18 cellular contexts compared by ENCODE assay signal in genomic region chr7:134671670-134672069, GRCh38. TPM values are rescaled to one million over a fixed set of nuclear protein-coding genes. Genes with fewer than 3 reads are reported as not detected.
DNase-seq lines count a peak whose midpoint lies in the region; ATAC-seq, FAIRE-seq and TF ChIP-seq lines count a peak whose summit lies in the region.
"Had no signal": no experiment of that assay in that cellular context is flagged by ENCODE, and none has a peak within 500 bp of the region (broad histone marks: within the 10 kb centered on the region; RNA-seq: fewer than 3 reads in every experiment).

No MANE protein-coding gene starts in this region.

- no peak for TF ChIP-seq CTCF in DOHH2 (IDR thresholded peaks at IDR 0.05; ENCODE audit: low read depth, low read length, poor library complexity, severe bottlenecking)
- TF ChIP-seq CTCF in astrocyte (IDR thresholded peaks at IDR 0.05; ENCODE audit: insufficient read depth, low read depth, low read length): no peak
- no peak for TF ChIP-seq CTCF in retinal pigment epithelial cell (conservative IDR thresholded peaks at IDR 0.05; ENCODE audit: low read depth, low read length)

- no peak overlapping the region for H3K9ac ChIP-seq in astrocyte (ENCODE audit: low read length)

- H2AFZ ChIP-seq in astrocyte (ENCODE audit: low read depth, low read length): no peak overlapping the region

- H3K9me3 ChIP-seq in DOHH2 (ENCODE audit: control insufficient read depth, insufficient read depth, low read length): peaks cover 7% of the 10 kb centered on the region; the same call in 1 of the 2 replicates
- H3K9me3 ChIP-seq in astrocyte (ENCODE audit: insufficient read depth, low read depth, low read length): no peaks in the 10 kb centered on the region

- peaks cover 8% of the 10 kb centered on the region for H3K9me3 Mint-ChIP-seq in activated T-cell treated with anti-CD3 and anti-CD28 coated beads, Interleukin-2, amount 50 U/mL, for 24 hours
- no peaks in the 10 kb centered on the region for H3K9me3 Mint-ChIP-seq in activated T-cell treated with anti-CD3 and anti-CD28 coated beads, Interleukin-2, amount 50 U/mL, for 4 hours
- H3K9me3 Mint-ChIP-seq in astrocyte (ENCODE audit: unreplicated experiment): peaks cover 3% of the 10 kb centered on the region

- no peaks in the 10 kb centered on the region for H3K27me3 Mint-ChIP-seq in activated T-cell treated with anti-CD3 and anti-CD28 coated beads, Interleukin-2, amount 50 U/mL, for 24 hours
- no peaks in the 10 kb centered on the region for H3K27me3 Mint-ChIP-seq in activated T-cell treated with anti-CD3 and anti-CD28 coated beads, Interleukin-2, amount 50 U/mL, for 4 hours (ENCODE audit: low read depth)
- H3K27me3 Mint-ChIP-seq in astrocyte (ENCODE audit: low read depth, unreplicated experiment): no peaks in the 10 kb centered on the region

- no peaks in the 10 kb centered on the region for H3K27me3 ChIP-seq in DOHH2 (ENCODE audit: control insufficient read depth, low read length)
- H3K27me3 ChIP-seq in astrocyte (ENCODE audit: insufficient read depth, low read length): no peaks in the 10 kb centered on the region

- no peaks in the 10 kb centered on the region for H3K36me3 ChIP-seq in DOHH2 (ENCODE audit: control insufficient read depth, low read length)
- peaks cover under 1% of the 10 kb centered on the region for H3K36me3 ChIP-seq in astrocyte (ENCODE audit: insufficient read depth, low read length)

- H3K4me2 ChIP-seq in DOHH2 (ENCODE audit: low read length) (peak overlapping the region; percentile 58), astrocyte (ENCODE audit: low read length) (no peak overlapping the region)

- H3K79me2 ChIP-seq in DOHH2 (ENCODE audit: control insufficient read depth, low read length) (peaks cover 7% of the 10 kb centered on the region; the same call in 1 of the 2 replicates), astrocyte (ENCODE audit: insufficient read depth, low read length) (peaks cover 17% of the 10 kb centered on the region)

- no peaks in the 10 kb centered on the region for H3K9me2 ChIP-seq in DOHH2 (replicated peaks; ENCODE audit: control insufficient read depth, low read length)

- no peak for DNase-seq in activated T-cell treated with anti-CD3 and anti-CD28 coated beads, Interleukin-2, amount 50 U/mL, for 24 hours
- no peak for DNase-seq in activated T-cell treated with anti-CD3 and anti-CD28 coated beads, Interleukin-2, amount 50 U/mL, for 4 hours
- DNase-seq in astrocyte (ENCODE audit: low read depth): no peak
- peak; percentile 66 for DNase-seq in retinal pigment epithelial cell (ENCODE audit: low read depth)
- DNase-seq in SHP77 (lab: John Stamatoyannopoulos, UW): no peak
- no peak for DNase-seq in NCI-H2081 treated with DMSO at 0.1 percent for 48 hours (lab: John Stamatoyannopoulos, UW)
- DNase-seq: 8988T, C1 segment of cervical spinal cord, H9, KBM-7, NCI-H1436, NCI-H2081, NCI-H510A had no signal

- peak overlapping the region; percentile 15 for H3K27ac Mint-ChIP-seq in activated T-cell treated with anti-CD3 and anti-CD28 coated beads, Interleukin-2, amount 50 U/mL, for 24 hours
- no peak overlapping the region for H3K27ac Mint-ChIP-seq in astrocyte (ENCODE audit: unreplicated experiment)

- H3K4me1 ChIP-seq in DOHH2 (ENCODE audit: control insufficient read depth, low read length) (peaks cover 48% of the 10 kb centered on the region), astrocyte (ENCODE audit: insufficient read depth, low read length) (peaks cover 17% of the 10 kb centered on the region)

- H3K4me3 ChIP-seq in DOHH2 (ENCODE audit: low read length) (peak overlapping the region; percentile 27), astrocyte (ENCODE audit: insufficient read depth, low read depth, low read length) (no peak overlapping the region), retinal pigment epithelial cell (ENCODE audit: low read length) (no peak overlapping the region)
- H3K4me3 ChIP-seq: SK-N-MC had no signal

- H3F3A ChIP-seq in DOHH2 (ENCODE audit: control insufficient read depth, insufficient read depth): 0 out of 2 replicates have a peak, but pooled peaks cover 4% of the 10 kb centered on the region

- no peaks in the 10 kb centered on the region for H4K20me1 ChIP-seq in DOHH2 (ENCODE audit: control insufficient read depth, insufficient read depth, low read depth, low read length)
- H4K20me1 ChIP-seq in astrocyte (ENCODE audit: insufficient read depth, low read length): no peaks in the 10 kb centered on the region

- no peak overlapping the region for H3K4me3 Mint-ChIP-seq in activated T-cell treated with anti-CD3 and anti-CD28 coated beads, Interleukin-2, amount 50 U/mL, for 24 hours
- H3K4me3 Mint-ChIP-seq in activated T-cell treated with anti-CD3 and anti-CD28 coated beads, Interleukin-2, amount 50 U/mL, for 4 hours: no peak overlapping the region
- no peak overlapping the region for H3K4me3 Mint-ChIP-seq in astrocyte (ENCODE audit: unreplicated experiment)
- H3K4me3 Mint-ChIP-seq: H9 had no signal

- H3K4me1 Mint-ChIP-seq in activated T-cell treated with anti-CD3 and anti-CD28 coated beads, Interleukin-2, amount 50 U/mL, for 24 hours (ENCODE audit: low read depth): peaks cover 59% of the 10 kb centered on the region
- H3K4me1 Mint-ChIP-seq in activated T-cell treated with anti-CD3 and anti-CD28 coated beads, Interleukin-2, amount 50 U/mL, for 4 hours (ENCODE audit: low read depth): peaks cover 56% of the 10 kb centered on the region
- H3K4me1 Mint-ChIP-seq in astrocyte (ENCODE audit: low read depth, unreplicated experiment): peaks cover 21% of the 10 kb centered on the region

- H3K36me3 Mint-ChIP-seq in activated T-cell treated with anti-CD3 and anti-CD28 coated beads, Interleukin-2, amount 50 U/mL, for 24 hours (ENCODE audit: low read depth): peaks cover 36% of the 10 kb centered on the region
- peaks cover 15% of the 10 kb centered on the region for H3K36me3 Mint-ChIP-seq in activated T-cell treated with anti-CD3 and anti-CD28 coated beads, Interleukin-2, amount 50 U/mL, for 4 hours (ENCODE audit: insufficient read depth)
- peaks cover 3% of the 10 kb centered on the region for H3K36me3 Mint-ChIP-seq in astrocyte (ENCODE audit: low read depth, unreplicated experiment)

- FAIRE-seq in astrocyte (lab: Jason Lieb, UNC): peak; percentile 9

- H3K27ac ChIP-seq in DOHH2 (ENCODE audit: low read depth, low read length) (peak overlapping the region; percentile 16; the same call in 1 of the 2 replicates), astrocyte (ENCODE audit: low read depth, low read length) (no peak overlapping the region)
- H3K27ac ChIP-seq: SK-N-MC had no signal

- ATAC-seq in activated T-cell treated with anti-CD3 and anti-CD28 coated beads, Interleukin-2, amount 50 U/mL, for 4 hours: no peak
- no peak for ATAC-seq in HG03175 (IDR thresholded peaks at IDR 0.05; ENCODE audit: unreplicated experiment)
- ATAC-seq: Panc1, Right ventricle myocardium inferior had no signal

RNA-seq across cellular contexts. Expression of gene BPGM, which starts 25.0 kb away (rescaled TPM):
- total RNA-seq in activated T-cell treated with anti-CD3 and anti-CD28 coated beads, Interleukin-2, amount 50 U/mL, for 4 hours: 10 to 100 TPM; 12.5 to 14.7 (median 13.4) TPM
- total RNA-seq in astrocyte: 37.3 and 37.4 TPM in 2 replicates
